Comparison of ENCODE assay signal across 25 cellular contexts in the genomic region with DNA sequence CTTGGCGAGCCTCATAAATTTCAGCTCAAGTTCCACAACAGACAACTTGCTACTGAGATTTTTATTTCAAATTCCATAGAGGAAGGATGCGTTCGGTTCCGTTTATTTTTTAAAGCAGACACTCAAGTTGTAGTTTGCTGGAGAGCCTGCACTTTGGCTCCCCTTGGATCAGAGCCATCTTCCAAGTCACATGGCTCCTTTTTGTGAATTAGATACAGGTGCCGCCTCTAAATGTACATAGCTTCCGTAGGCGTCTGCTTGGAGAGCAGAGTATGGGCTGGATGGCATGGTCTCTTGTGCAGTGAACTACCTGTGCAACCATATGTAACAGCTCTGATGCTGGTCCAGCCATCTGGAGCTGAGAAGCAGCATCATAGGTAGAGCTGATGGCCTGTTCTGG.
"Had no signal": no experiment of that assay in that cellular context is flagged by ENCODE, and none has a peak within 500 bp of the region (broad histone marks: within the 10 kb centered on the region; RNA-seq: fewer than 3 reads in every experiment).

No MANE protein-coding gene starts in this region.

- H3K4me3 ChIP-seq: breast epithelium, heart left ventricle, left ventricle myocardium inferior, right lobe of liver, testis, uterus had no signal

- H3K27me3 ChIP-seq: breast epithelium, heart left ventricle, right lobe of liver, testis, uterus had no signal

- ATAC-seq: activated CD4-positive, alpha-beta T cell treated with anti-CD3 and anti-CD28 coated beads for 36 hours; activated naive CD4-positive, alpha-beta T cell treated with anti-CD3 and anti-CD28 coated beads, Interleukin-2, amount 50 U/mL, for 72 hours; activated T-cell treated with anti-CD3 and anti-CD28 coated beads, Interleukin-2, amount 50 U/mL, for 72 hours; esophagus mucosa; heart left ventricle; right lobe of liver; stimulated activated naive CD8-positive, alpha-beta T cell treated with anti-CD3 and anti-CD28 coated beads, Interleukin-15, Interleukin-2, amounts not matched to agents 100 U/mL and 50 U/mL, for 24 hours had no signal

- DNase-seq: activated CD4-positive, alpha-beta T cell treated with anti-CD3 and anti-CD28 coated beads for 36 hours; activated CD4-positive, CD25-positive, alpha-beta regulatory T cell; activated naive CD4-positive, alpha-beta T cell; activated T-cell treated with anti-CD3 and anti-CD28 coated beads for 4 hours; activated T-cell treated with anti-CD3 and anti-CD28 coated beads, Interleukin-2, amount 50 U/mL, for 72 hours; central memory CD4-positive, alpha-beta T cell; endodermal cell; foreskin fibroblast; heart left ventricle; hypothalamus; kidney glomerular epithelial cell; left ventricle myocardium inferior; mammary epithelial cell; naive B cell; nephron progenitor cell; right lobe of liver; stimulated activated CD4-positive, alpha-beta T cell treated with anti-CD3 and anti-CD28 coated beads, Interleukin-12 subunit alpha, Interleukin-12 subunit beta, amount 100 ng/mL, for 4 hours; stimulated activated CD4-positive, alpha-beta T cell treated with anti-CD3 and anti-CD28 coated beads, Interleukin-4, amount 100 ng/mL, for 1 hour; stimulated activated naive CD8-positive, alpha-beta T cell treated with anti-CD3 and anti-CD28 coated beads, Interleukin-15, Interleukin-2, amounts not matched to agents 100 U/mL and 50 U/mL, for 24 hours; testis; uterus had no signal

- H3K27ac ChIP-seq: breast epithelium, left ventricle myocardium inferior, neutrophil, right lobe of liver, testis, uterus had no signal

- H3K9me3 ChIP-seq: breast epithelium, heart left ventricle, left ventricle myocardium inferior, neutrophil, right lobe of liver, testis, uterus had no signal

- H3K4me1 ChIP-seq: breast epithelium, right lobe of liver, testis, uterus had no signal
